ENCODE assay signal across 9 cellular contexts in genomic region chr5:65172486-65173129, GRCh38.
DNase-seq lines count a peak whose midpoint lies in the region; ATAC-seq and TF ChIP-seq lines count a peak whose summit lies in the region.
"Had no signal": no experiment of that assay in that cellular context is flagged by ENCODE, and none has a peak within 500 bp of the region (broad histone marks: within the 10 kb centered on the region; RNA-seq: fewer than 3 reads in every experiment).

No MANE protein-coding gene starts in this region.

- H3K4me3 ChIP-seq in DND-41 (ENCODE audit: low read depth in 1 of 2, low read length in 2 of 2) (no peak overlapping the region), IMR-90 (ENCODE audit: insufficient read depth, low read depth, low read length) (no peak overlapping the region), lower lobe of right lung (no peak overlapping the region)

- H3K9ac ChIP-seq in DND-41 (ENCODE audit: low read depth, low read length): no peak overlapping the region
- no peak overlapping the region for H3K9ac ChIP-seq in IMR-90 (ENCODE audit: low read depth, low read length)

- H3K4me1 Mint-ChIP-seq in T-helper 17 cell: no peaks in the 10 kb centered on the region
- H3K4me1 Mint-ChIP-seq: activated B cell treated with CpG ODN at 0.5 μM for 24 hours had no signal

- intact Hi-C loops in IMR-90 (cut with micrococcal nuclease) (no loop called here), lower lobe of right lung (cut with DNase I) (no loop called here)

- H4K5ac ChIP-seq in IMR-90 (ENCODE audit: low read depth, low read length): peak overlapping the region; percentile 8; the same call in 1 of the 2 replicates

- peak overlapping the region; percentile 75 for H2BK5ac ChIP-seq in IMR-90 (ENCODE audit: low read depth, low read length, poor library complexity, severe bottlenecking)

- H3K27ac ChIP-seq in DND-41 (ENCODE audit: low read length) (peak overlapping the region; percentile 20; the same call in 1 of the 2 replicates), IMR-90 (ENCODE audit: insufficient read depth, low read length) (no peak overlapping the region), foreskin keratinocyte (peak overlapping the region; percentile 44), lower lobe of right lung (no peak overlapping the region)

- 0 out of 2 replicates have a peak overlapping the region, but pooled peaks have one; percentile 18 for H2BK120ac ChIP-seq in IMR-90 (ENCODE audit: low read depth, low read length)

- CTCF ChIA-PET in IMR-90 (lab: Yijun Ruan, JAX): interaction anchor here (0.6 kb wide), 2 partner anchors 26 to 302 kb away, joined by 3 to 6 read pairs; no protein-coding TSS in a partner anchor

- H3K9me1 ChIP-seq in IMR-90 (ENCODE audit: insufficient read depth, low read length): peaks cover 4% of the 10 kb centered on the region; the same call in 1 of the 2 replicates

- no peaks in the 10 kb centered on the region for H3K36me3 ChIP-seq in DND-41 (ENCODE audit: insufficient read depth, low read length)
- H3K36me3 ChIP-seq in IMR-90 (ENCODE audit: control insufficient read depth, insufficient read depth, low read length): peaks cover 10% of the 10 kb centered on the region
- no peaks in the 10 kb centered on the region for H3K36me3 ChIP-seq in lower lobe of right lung

- H3K9me3 ChIP-seq in DND-41 (ENCODE audit: insufficient read depth, low read length, severe bottlenecking) (no peaks in the 10 kb centered on the region), IMR-90 (ENCODE audit: control insufficient read depth, insufficient read depth, low read length) (no peaks in the 10 kb centered on the region), lower lobe of right lung (no peaks in the 10 kb centered on the region), T-helper 17 cell (ENCODE audit: control insufficient read depth, low read length, poor library complexity, severe bottlenecking) (no peaks in the 10 kb centered on the region)

- H3K27me3 ChIP-seq in DND-41 (ENCODE audit: insufficient read depth, low read length, poor library complexity): no peaks in the 10 kb centered on the region
- no peaks in the 10 kb centered on the region for H3K27me3 ChIP-seq in IMR-90 (ENCODE audit: control insufficient read depth, insufficient read depth, low read length)
- no peaks in the 10 kb centered on the region for H3K27me3 ChIP-seq in foreskin keratinocyte
- H3K27me3 ChIP-seq in lower lobe of right lung (ENCODE audit: low read depth): no peaks in the 10 kb centered on the region

- no peaks in the 10 kb centered on the region for H3K79me2 ChIP-seq in DND-41 (ENCODE audit: insufficient read depth, low read length)

- peaks cover 5% of the 10 kb centered on the region for H3K4me1 ChIP-seq in DND-41 (ENCODE audit: insufficient read depth, low read length)
- H3K4me1 ChIP-seq in IMR-90 (ENCODE audit: control insufficient read depth, insufficient read depth, low read length): no peaks in the 10 kb centered on the region; the same call in 1 of the 2 replicates
- peaks cover 6% of the 10 kb centered on the region for H3K4me1 ChIP-seq in foreskin keratinocyte
- no peaks in the 10 kb centered on the region for H3K4me1 ChIP-seq in lower lobe of right lung

- no peak overlapping the region for H3K27ac Mint-ChIP-seq in T-helper 17 cell
- H3K27ac Mint-ChIP-seq: activated B cell treated with CpG ODN at 0.5 μM for 24 hours had no signal

- H2AK9ac ChIP-seq in IMR-90 (replicated peaks; ENCODE audit: low read depth, low read length, poor library complexity): peak overlapping the region; percentile 17

- H2BK15ac ChIP-seq in IMR-90 (ENCODE audit: low read depth, low read length): no peak overlapping the region

- no peak overlapping the region for H3K56ac ChIP-seq in IMR-90 (ENCODE audit: extremely low read depth, insufficient read depth, low read length)

- H3K4me2 ChIP-seq in DND-41 (ENCODE audit: insufficient read depth, low read length): no peak overlapping the region
- no peak overlapping the region for H3K4me2 ChIP-seq in IMR-90 (ENCODE audit: low read depth, low read length)

- POLR2A ChIA-PET in IMR-90 (lab: Charles Lee; ENCODE audit: unreplicated experiment): no interaction called here

- DNase-seq in DND-41 (peak; percentile 55), IMR-90 (peak; percentile 87), foreskin keratinocyte (peak; percentile 78 to 81), epidermal melanocyte (ENCODE audit: insufficient read length, low spot score) (no peak), lower lobe of right lung (no peak), NCI-H510A (lab: John Stamatoyannopoulos, UW) (no peak), T-helper 17 cell (no peak)
- DNase-seq: activated B cell treated with CpG ODN at 0.5 μM for 24 hours had no signal

- peak overlapping the region; percentile 23; the same call in 1 of the 2 replicates for H2AK5ac ChIP-seq in IMR-90 (ENCODE audit: low read depth, low read length)

- dilution Hi-C loops in IMR-90 (cut with HindIII; ENCODE audit: low sequenced_read_pairs, unreplicated experiment): no loop called here

- no peak overlapping the region for H3K4me3 Mint-ChIP-seq in T-helper 17 cell
- H3K4me3 Mint-ChIP-seq: activated B cell treated with CpG ODN at 0.5 μM for 24 hours had no signal

- 94% methylated on average over 3 of the region's 9 CpGs; no CpG with 5 or more reads in 1 of the 2 experiments for WGBS in IMR-90 (ENCODE audit: extremely low coverage in 2 of 2, insufficient read length in 1 of 2), 2 experiments

- ATAC-seq in DND-41 (ENCODE audit: insufficient read depth, low read depth): peak; percentile 96
- ATAC-seq in GM21423 (IDR thresholded peaks at IDR 0.05; ENCODE audit: unreplicated experiment): peak; percentile 97
- no peak for ATAC-seq in IMR-90 (ENCODE audit: low read depth)
- peak; percentile 99 for ATAC-seq in foreskin keratinocyte
- no peak for ATAC-seq in lower lobe of right lung
- no peak for ATAC-seq in T-helper 17 cell

- H3K14ac ChIP-seq in IMR-90 (replicated peaks; ENCODE audit: low read depth, low read length): peak overlapping the region; percentile 24; the same call in 1 of the 2 replicates

- H4K91ac ChIP-seq in IMR-90 (ENCODE audit: insufficient read depth, low read depth, low read length): 0 out of 2 replicates have a peak overlapping the region, but pooled peaks have one; percentile 0

- H2BK20ac ChIP-seq in IMR-90 (ENCODE audit: low read depth, low read length): peak overlapping the region; percentile 0; the same call in 1 of the 2 replicates

- TF ChIP-seq POLR2A in IMR-90 (IDR thresholded peaks at IDR 0.05; ENCODE audit: low read depth, low read length): 0 out of 2 replicates have a peak, but pooled peaks have one; percentile 36

- H2AFZ ChIP-seq in DND-41 (ENCODE audit: low read depth, low read length) (no peak overlapping the region), IMR-90 (replicated peaks; ENCODE audit: low read length, poor library complexity) (no peak overlapping the region)

- peak overlapping the region; percentile 2; the same call in 1 of the 2 replicates for H3K18ac ChIP-seq in IMR-90 (ENCODE audit: low read depth, low read length)

- peaks cover 17% of the 10 kb centered on the region for H3K27me3 Mint-ChIP-seq in T-helper 17 cell
- H3K27me3 Mint-ChIP-seq: activated B cell treated with CpG ODN at 0.5 μM for 24 hours had no signal

- peak overlapping the region in 1 of 2 experiments; percentile 20; a peak in 1 of 4 replicates for H4K8ac ChIP-seq in IMR-90 (ENCODE audit: low read depth in 2 of 2, low read length in 2 of 2)

- in situ Hi-C loops in IMR-90 (cut with MboI; ENCODE audit: low sequenced_read_pairs): no loop called here

- no TSS peak for BruUV-seq in IMR-90 (replicated peaks; lab: Mats Ljungman, UMichigan)

- H3K79me1 ChIP-seq in IMR-90 (ENCODE audit: low read depth in 1 of 2, low read length in 2 of 2): peaks cover 0 to 6% of the 10 kb centered on the region in 2 experiments; a peak in 3 of 4 replicates

- no peaks in the 10 kb centered on the region for H3K36me3 Mint-ChIP-seq in T-helper 17 cell (ENCODE audit: low read depth)

- H3K4ac ChIP-seq in IMR-90 (ENCODE audit: low read depth, low read length): peak overlapping the region; percentile 34

- no peak for TF ChIP-seq CTCF in DND-41 (IDR thresholded peaks at IDR 0.05; ENCODE audit: borderline replicate concordance, extremely low read depth, low read length, poor library complexity, severe bottlenecking)
- no peak for TF ChIP-seq CTCF in IMR-90 (conservative IDR thresholded peaks at IDR 0.05; ENCODE audit: low read depth, low read length)
- no peak for TF ChIP-seq CTCF in foreskin keratinocyte (conservative IDR thresholded peaks at IDR 0.05)
- no peak for TF ChIP-seq CTCF in lower lobe of right lung (IDR thresholded peaks at IDR 0.05)

- H4K20me1 ChIP-seq in DND-41 (ENCODE audit: insufficient read depth, low read length): no peaks in the 10 kb centered on the region
- H4K20me1 ChIP-seq in IMR-90 (ENCODE audit: insufficient read depth, low read length): no peaks in the 10 kb centered on the region

- no peak overlapping the region for H3K23ac ChIP-seq in IMR-90 (ENCODE audit: low read depth, low read length)

- no peak for TF ChIP-seq RAD21 in IMR-90 (IDR thresholded peaks at IDR 0.05; ENCODE audit: low read length)

TF ChIP-seq in IMR-90, 13 proteins besides CTCF, POLR2A, EP300 and RAD21:
- TF ChIP-seq FOS (IDR thresholded peaks at IDR 0.05; ENCODE audit: low read depth, low read length): peak; percentile 40; the same call in 1 of the 2 replicates
- TF ChIP-seq RCOR1 (IDR thresholded peaks at IDR 0.05; ENCODE audit: insufficient replicate concordance, low read length): no peak
TF ChIP-seq in IMR-90: peak in this region for 1.

Comparison
In these comparisons a context has a peak if more than half of its experiments do, and no peak if none do; other contexts are left out.
1. ATAC-seq: peak in DND-41 (single experiment), GM21423 (single experiment) and foreskin keratinocyte (single experiment); none in IMR-90 (single experiment), lower lobe of right lung (0 of 2) and T-helper 17 cell (single experiment).
2. DNase-seq: peak in DND-41 (single experiment), IMR-90 (single experiment) and foreskin keratinocyte (2 of 2); none in epidermal melanocyte (single experiment), lower lobe of right lung (single experiment), NCI-H510A (single experiment) and T-helper 17 cell (0 of 3).
3. H3K27ac ChIP-seq: peak in DND-41 (single experiment) and foreskin keratinocyte (single experiment); none in IMR-90 (single experiment) and lower lobe of right lung (single experiment).